8 cellular contexts compared by ENCODE assay signal in the genomic region with DNA sequence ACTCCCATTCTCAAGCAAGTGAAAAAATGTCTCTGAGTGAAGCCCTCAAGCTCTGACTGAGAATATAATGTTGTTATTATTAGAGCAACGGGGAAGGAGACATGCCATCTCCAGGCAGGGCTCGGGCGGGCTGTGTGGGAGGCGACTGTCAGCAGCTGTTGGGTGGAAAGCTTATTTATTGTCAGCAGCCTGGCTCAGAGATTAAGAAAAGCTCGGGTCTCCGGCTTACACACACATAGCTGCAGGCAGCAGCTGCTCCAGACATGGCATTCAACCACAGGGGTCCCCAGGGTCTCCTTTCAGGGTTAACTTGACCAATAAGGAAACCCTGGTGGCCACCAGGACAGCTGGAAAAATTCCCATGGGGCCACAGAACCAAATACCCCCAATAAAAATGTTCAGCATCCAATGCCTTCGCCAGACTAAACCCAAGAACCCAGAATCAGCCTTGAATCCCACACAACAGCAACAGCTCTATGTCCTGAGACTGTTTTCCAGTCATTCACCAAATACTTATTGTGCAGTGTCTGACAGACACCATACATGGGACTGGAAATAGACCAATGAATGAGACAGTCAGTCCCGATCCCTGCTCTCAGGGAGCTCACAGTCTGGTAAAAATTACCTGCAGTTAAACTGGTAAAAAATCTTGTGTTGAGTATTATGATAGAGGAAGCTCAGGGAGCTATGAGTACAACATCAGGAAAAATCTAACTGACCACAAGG.
A peak's percentile ranks its signal among the peaks of the same experiment; 100 is the strongest.
DNase-seq lines count a peak whose midpoint lies in the region; FAIRE-seq and TF ChIP-seq lines count a peak whose summit lies in the region.

No MANE protein-coding gene starts in this region.

- no peak for DNase-seq in D721Med (ENCODE audit: insufficient read length, low spot score)
- peak; percentile 99 for DNase-seq in NCI-H82 (lab: John Stamatoyannopoulos, UW)
- DNase-seq in esophagus squamous epithelium (lab: John Stamatoyannopoulos, UW) = no peak
- peak; percentile 88 for DNase-seq in osteocyte (ENCODE audit: extremely low spot score, unreplicated experiment)
- no peak for DNase-seq in PC-9
- DNase-seq in iPS-NIHi7 (ENCODE audit: extremely low spot score) = no peak
- DNase-seq in DMS153 (lab: John Stamatoyannopoulos, UW) = no peak
- DNase-seq in NCI-H1930 (lab: John Stamatoyannopoulos, UW) = no peak

- peaks cover 5% of the 10 kb centered on the region for H3K9me3 Mint-ChIP-seq in osteocyte (ENCODE audit: unreplicated experiment)

- peak overlapping the region; percentile 97 for H3K27ac Mint-ChIP-seq in osteocyte (ENCODE audit: unreplicated experiment)

- no peaks in the 10 kb centered on the region for H3K79me2 ChIP-seq in PC-9 (ENCODE audit: low read depth)

- FAIRE-seq in D721Med (lab: Jason Lieb, UNC) = peak; percentile 77

- TF ChIP-seq CTCF in D721Med (IDR thresholded peaks at IDR 0.05; ENCODE audit: insufficient read depth, missing control alignments) (no peak), esophagus squamous epithelium (IDR thresholded peaks at IDR 0.05) (no peak), osteocyte (IDR thresholded peaks at IDR 0.05) (no peak), PC-9 (conservative IDR thresholded peaks at IDR 0.05) (no peak)

- no peaks in the 10 kb centered on the region; the same call in 1 of the 2 replicates for H3K9me2 ChIP-seq in PC-9 (ENCODE audit: insufficient read depth)

- no TSS peak for BruUV-seq in PC-9 (replicated peaks; lab: Mats Ljungman, UMichigan)

- no peak for TF ChIP-seq POLR2A in esophagus squamous epithelium (IDR thresholded peaks at IDR 0.05)

- H3K4me3 Mint-ChIP-seq in osteocyte (ENCODE audit: unreplicated experiment) = peak overlapping the region; percentile 12

- H3K4me2 ChIP-seq in PC-9 = no peak overlapping the region

- H3K27ac ChIP-seq in esophagus squamous epithelium (peak overlapping the region; percentile 21 to 81 (median 76)), PC-9 (no peak overlapping the region)

- intact Hi-C loops in esophagus squamous epithelium (cut with DNase I) = no loop called here
- intact Hi-C loops in PC-9 (cut with micrococcal nuclease; ENCODE audit: unreplicated experiment) = no loop called here

- peaks cover 8 to 32% (median 18%) of the 10 kb centered on the region in 3 donors for H3K4me1 ChIP-seq in esophagus squamous epithelium
- H3K4me1 ChIP-seq in PC-9 (replicated peaks; ENCODE audit: insufficient read depth) = peaks cover 40% of the 10 kb centered on the region

- H3K4me3 ChIP-seq in esophagus squamous epithelium = no peak overlapping the region
- no peak overlapping the region for H3K4me3 ChIP-seq in PC-9

- H3K27me3 ChIP-seq in esophagus squamous epithelium (no peaks in the 10 kb centered on the region), PC-9 (ENCODE audit: insufficient read depth, low read depth) (no peaks in the 10 kb centered on the region)

- H3K9me3 ChIP-seq in esophagus squamous epithelium (no peaks in the 10 kb centered on the region), PC-9 (ENCODE audit: insufficient read depth, low read depth) (no peaks in the 10 kb centered on the region)

- H3K36me3 ChIP-seq in esophagus squamous epithelium (no peaks in the 10 kb centered on the region), PC-9 (ENCODE audit: low read depth) (no peaks in the 10 kb centered on the region)

- POLR2A ChIA-PET in PC-9 (lab: Charles Lee; ENCODE audit: unreplicated experiment) = no interaction called here

- H4K20me1 ChIP-seq in PC-9 (ENCODE audit: insufficient read depth) = no peaks in the 10 kb centered on the region

- no peaks in the 10 kb centered on the region for H3K27me3 Mint-ChIP-seq in osteocyte (ENCODE audit: unreplicated experiment)

- WGBS in esophagus squamous epithelium, 2 donors = 51 to 60% methylated on average over 6 of the region's 8 CpGs

- CTCF ChIA-PET in PC-9 (lab: Charles Lee) = interaction anchor here (0.7 kb wide), 1 partner anchor 29 kb away, joined by 5 read pairs; no protein-coding TSS in a partner anchor

- H2AFZ ChIP-seq in PC-9 = no peak overlapping the region

- H3K4me1 Mint-ChIP-seq in osteocyte (ENCODE audit: unreplicated experiment) = peaks cover 52% of the 10 kb centered on the region

- peaks cover 29% of the 10 kb centered on the region; the same call in 1 of the 2 replicates for H3F3A ChIP-seq in PC-9 (ENCODE audit: insufficient read depth, low read depth)

- H3K36me3 Mint-ChIP-seq in osteocyte (ENCODE audit: unreplicated experiment) = no peaks in the 10 kb centered on the region

Comparison
In these comparisons a context has a peak if more than half of its experiments do, and no peak if none do; other contexts are left out.
1. DNase-seq: peak in NCI-H82 (single experiment) and osteocyte (single experiment); none in D721Med (single experiment), esophagus squamous epithelium (single experiment), PC-9 (0 of 2), iPS-NIHi7 (single experiment), DMS153 (single experiment) and NCI-H1930 (0 of 2).